Comparison of ENCODE assay signal across 26 cellular contexts in genomic region chrX:103556941-103557340, GRCh38. TPM values are rescaled to one million over a fixed set of nuclear protein-coding genes. Genes with fewer than 3 reads are reported as not detected.
A peak's percentile ranks its signal among the peaks of the same experiment; 100 is the strongest.
DNase-seq lines count a peak whose midpoint lies in the region; ATAC-seq, FAIRE-seq and TF ChIP-seq lines count a peak whose summit lies in the region.
"Had no signal": no experiment of that assay in that cellular context is flagged by ENCODE, and none has a peak within 500 bp of the region (broad histone marks: within the 10 kb centered on the region; RNA-seq: fewer than 3 reads in every experiment).

No MANE protein-coding gene starts in this region.

- no peak overlapping the region for H3K27ac ChIP-seq in astrocyte (ENCODE audit: low read depth, low read length)
- H3K27ac ChIP-seq: HL-60, lower lobe of right lung, upper lobe of left lung had no signal

- no peak overlapping the region for H3K4me2 ChIP-seq in astrocyte (ENCODE audit: low read length)

- no peaks in the 10 kb centered on the region for H3K27me3 ChIP-seq in astrocyte (ENCODE audit: insufficient read depth, low read length)
- H3K27me3 ChIP-seq: upper lobe of left lung had no signal

- no peak overlapping the region for H3K4me3 Mint-ChIP-seq in astrocyte (ENCODE audit: unreplicated experiment)
- H3K4me3 Mint-ChIP-seq: activated CD8-positive, alpha-beta T cell treated with anti-CD3 and anti-CD28 coated beads for 36 hours; activated naive CD4-positive, alpha-beta T cell treated with anti-CD3 and anti-CD28 coated beads for 36 hours; activated T-cell treated with anti-CD3 and anti-CD28 coated beads, Interleukin-2, amount 50 U/mL, for 24 hours had no signal

- no peaks in the 10 kb centered on the region for H4K20me1 ChIP-seq in astrocyte (ENCODE audit: insufficient read depth, low read length)

- no peak overlapping the region for H2AFZ ChIP-seq in astrocyte (ENCODE audit: low read depth, low read length)

- H3K36me3 Mint-ChIP-seq in astrocyte (ENCODE audit: low read depth, unreplicated experiment): no peaks in the 10 kb centered on the region

- H3K36me3 ChIP-seq in astrocyte (ENCODE audit: insufficient read depth, low read length): no peaks in the 10 kb centered on the region
- H3K36me3 ChIP-seq: lower lobe of right lung, upper lobe of left lung had no signal

- H3K27me3 Mint-ChIP-seq in astrocyte (ENCODE audit: low read depth, unreplicated experiment): peaks cover 4% of the 10 kb centered on the region
- H3K27me3 Mint-ChIP-seq: activated CD8-positive, alpha-beta T cell treated with anti-CD3 and anti-CD28 coated beads for 36 hours had no signal

- H3K79me2 ChIP-seq in astrocyte (ENCODE audit: insufficient read depth, low read length): no peaks in the 10 kb centered on the region

- TF ChIP-seq CTCF in astrocyte (IDR thresholded peaks at IDR 0.05; ENCODE audit: insufficient read depth, low read depth, low read length): no peak

- H3K9me3 Mint-ChIP-seq in astrocyte (ENCODE audit: unreplicated experiment): no peaks in the 10 kb centered on the region
- H3K9me3 Mint-ChIP-seq: activated CD8-positive, alpha-beta T cell treated with anti-CD3 and anti-CD28 coated beads for 36 hours; activated naive CD4-positive, alpha-beta T cell treated with anti-CD3 and anti-CD28 coated beads for 36 hours; activated T-cell treated with anti-CD3 and anti-CD28 coated beads, Interleukin-2, amount 50 U/mL, for 24 hours had no signal

- H3K9me3 ChIP-seq in astrocyte (ENCODE audit: insufficient read depth, low read depth, low read length): no peaks in the 10 kb centered on the region
- H3K9me3 ChIP-seq: lower lobe of right lung, upper lobe of left lung had no signal

- H3K4me1 ChIP-seq in astrocyte (ENCODE audit: insufficient read depth, low read length): no peaks in the 10 kb centered on the region
- H3K4me1 ChIP-seq: lower lobe of right lung, upper lobe of left lung had no signal

- FAIRE-seq in astrocyte (lab: Jason Lieb, UNC): no peak

- H3K4me1 Mint-ChIP-seq in astrocyte (ENCODE audit: low read depth, unreplicated experiment): no peaks in the 10 kb centered on the region

- ATAC-seq in HG02678 (IDR thresholded peaks at IDR 0.05; ENCODE audit: unreplicated experiment) (no peak), HG02798 (IDR thresholded peaks at IDR 0.05; ENCODE audit: poor library complexity, unreplicated experiment) (no peak)
- ATAC-seq: activated CD8-positive, alpha-beta T cell treated with anti-CD3 and anti-CD28 coated beads for 36 hours; lower lobe of right lung; right cardiac atrium had no signal

- DNase-seq in NCI-H146 (lab: John Stamatoyannopoulos, UW) (peak; percentile 16), NCI-H146 treated with DMSO at 0.1 percent for 48 hours (lab: John Stamatoyannopoulos, UW; ENCODE audit: unreplicated experiment) (no peak), NCI-H2107 (lab: John Stamatoyannopoulos, UW) (peak; percentile 23), astrocyte (ENCODE audit: low read depth) (no peak), renal cortical epithelial cell (ENCODE audit: low read depth) (peak; percentile 21), GM19238 (ENCODE audit: insufficient read length, low spot score) (no peak)
- DNase-seq: 8988T; activated CD8-positive, alpha-beta T cell treated with anti-CD3 and anti-CD28 coated beads for 36 hours; activated naive CD4-positive, alpha-beta T cell treated with anti-CD3 and anti-CD28 coated beads for 36 hours; activated T-cell treated with anti-CD3 and anti-CD28 coated beads, Interleukin-2, amount 50 U/mL, for 24 hours; Calu3; central memory CD4-positive, alpha-beta T cell; erythroblast; foreskin melanocyte; islet precursor cell; lower lobe of right lung; MV-4-11; NCI-H2171; nucleus accumbens; right cardiac atrium; upper lobe of left lung had no signal

- H3K9ac ChIP-seq in astrocyte (ENCODE audit: low read length): no peak overlapping the region

- H3K4me3 ChIP-seq in astrocyte (ENCODE audit: insufficient read depth, low read depth, low read length): no peak overlapping the region
- H3K4me3 ChIP-seq: lower lobe of right lung, upper lobe of left lung had no signal

- H3K27ac Mint-ChIP-seq in astrocyte (ENCODE audit: unreplicated experiment): peak overlapping the region; percentile 26
- H3K27ac Mint-ChIP-seq: activated CD8-positive, alpha-beta T cell treated with anti-CD3 and anti-CD28 coated beads for 36 hours; activated naive CD4-positive, alpha-beta T cell treated with anti-CD3 and anti-CD28 coated beads for 36 hours; activated T-cell treated with anti-CD3 and anti-CD28 coated beads, Interleukin-2, amount 50 U/mL, for 24 hours had no signal

RNA-seq across cellular contexts. Expression of gene TCEAL4, which starts 28.4 kb away (rescaled TPM):
- 49.9 and 51.3 TPM in 2 replicates for total RNA-seq in astrocyte
- total RNA-seq in renal cortical epithelial cell: 30.2 and 66.4 TPM in 2 replicates

RNA-seq across cellular contexts. Expression of gene RAB40A, which starts 37.7 kb away (rescaled TPM):
- 0.07 TPM in 1 of 2 replicates, not detected in the other for total RNA-seq in astrocyte
- total RNA-seq in renal cortical epithelial cell: 0.25 TPM in 1 of 2 replicates, not detected in the other
- total RNA-seq: dermis microvascular lymphatic vessel endothelial cell, RPMI7951 had no signal

RNA-seq across cellular contexts. Expression of gene TCEAL3, which starts 50.8 kb away (rescaled TPM):
- 13.5 and 15.2 TPM in 2 replicates for total RNA-seq in astrocyte
- total RNA-seq in renal cortical epithelial cell: 5.4 and 10.4 TPM in 2 replicates

Comparison
In these comparisons a context has a peak if more than half of its experiments do, and no peak if none do; other contexts are left out.
1. DNase-seq: peak in NCI-H146 (single experiment), NCI-H2107 (single experiment) and renal cortical epithelial cell (single experiment); none in NCI-H146 treated with DMSO at 0.1 percent for 48 hours (single experiment), astrocyte (single experiment) and GM19238 (single experiment).